ENCODE assay signal across 1 cellular context in genomic region chr4:128191115-128191897, GRCh38.
TF ChIP-seq lines count a peak whose summit lies in the region.

No MANE protein-coding gene starts in this region.

TF ChIP-seq in GM23338, 12 proteins besides CTCF, POLR2A, EP300 and RAD21 (continued from another document):
- TF ChIP-seq ZNF462 (CRISPR knock-in tag; IDR thresholded peaks at IDR 0.05) (no peak), EZH2 (IDR thresholded peaks at IDR 0.05; ENCODE audit: low read depth, unreplicated experiment) (no peak)
